Comparison of ENCODE assay signal across 1 cellular context in genomic region chr4:7828011-7828720, GRCh38.
TF ChIP-seq lines count a peak whose summit lies in the region.

No MANE protein-coding gene starts in this region.

TF ChIP-seq in WTC11, 78 proteins besides CTCF, POLR2A, EP300 and RAD21 (continued from another document):
- TF ChIP-seq ATF6 (CRISPR knock-in tag; IDR thresholded peaks at IDR 0.05), result no peak
- TF ChIP-seq FOXP4 (CRISPR knock-in tag; IDR thresholded peaks at IDR 0.05), result no peak
- TF ChIP-seq STAT6 (CRISPR knock-in tag; conservative IDR thresholded peaks at IDR 0.05; ENCODE audit: low read depth), result no peak
